ENCODE assay signal across 11 cellular contexts in the genomic region with DNA sequence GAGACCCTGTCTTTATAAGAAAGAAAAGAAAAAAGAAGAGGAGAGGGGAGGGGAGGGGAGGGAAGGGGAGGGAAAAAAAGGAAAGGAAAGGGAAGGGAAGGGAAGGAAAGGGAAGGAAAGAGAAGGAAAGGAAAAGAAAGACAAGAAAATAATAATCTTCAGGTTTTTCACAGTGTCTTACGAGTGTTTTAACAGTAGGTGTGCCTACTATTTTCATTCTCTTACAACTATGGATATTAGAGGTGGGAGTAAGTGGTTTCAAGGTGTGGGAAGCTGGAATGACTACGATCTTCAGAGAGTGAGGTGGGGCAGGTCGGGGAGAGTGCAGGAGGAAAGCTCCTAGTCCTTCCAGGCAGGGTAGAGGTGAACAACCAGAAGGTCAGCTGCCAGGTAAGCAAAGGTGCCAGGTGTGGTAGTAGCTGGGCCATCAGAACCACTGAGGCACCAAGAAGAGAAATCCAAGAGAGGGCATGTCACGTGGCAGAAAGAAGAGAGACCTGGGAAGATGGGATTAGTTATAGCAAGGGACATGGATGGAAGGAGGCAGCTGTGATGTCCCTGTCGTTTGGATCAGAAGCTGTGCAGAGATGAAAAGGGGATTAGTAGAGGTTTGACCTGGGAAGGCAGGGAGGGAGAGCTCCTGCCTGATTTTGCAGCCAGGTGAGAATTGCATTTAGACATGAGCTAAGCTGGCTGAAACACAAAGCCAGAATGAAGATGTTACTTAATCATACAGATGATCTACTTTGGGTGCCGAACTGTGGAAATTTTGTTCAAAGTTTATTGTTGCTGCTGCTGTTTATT.
"Had no signal": no experiment of that assay in that cellular context is flagged by ENCODE, and none has a peak within 500 bp of the region (broad histone marks: within the 10 kb centered on the region; RNA-seq: fewer than 3 reads in every experiment).

No MANE protein-coding gene starts in this region.

- H3K4me3 ChIP-seq: tibial nerve had no signal

- H3K27ac Mint-ChIP-seq: activated naive CD8-positive, alpha-beta T cell; endodermal cell; natural killer cell treated with Interleukin-12 subunit alpha and Interleukin-12 subunit beta and Interleukin-15 and Interleukin-18, amount 100 ng/mL, for 72 hours had no signal

- ATAC-seq: natural killer cell treated with Interleukin-12 subunit alpha and Interleukin-12 subunit beta and Interleukin-15 and Interleukin-18, amount 100 ng/mL, for 72 hours had no signal

- H3K27me3 ChIP-seq: tibial nerve had no signal

- H3K4me1 Mint-ChIP-seq: endodermal cell had no signal

- H3K27me3 Mint-ChIP-seq: activated naive CD8-positive, alpha-beta T cell; brain; natural killer cell treated with Interleukin-12 subunit alpha and Interleukin-12 subunit beta and Interleukin-15 and Interleukin-18, amount 100 ng/mL, for 72 hours had no signal

- H3K4me3 Mint-ChIP-seq: activated naive CD8-positive, alpha-beta T cell; brain; endodermal cell; natural killer cell treated with Interleukin-12 subunit alpha and Interleukin-12 subunit beta and Interleukin-15 and Interleukin-18, amount 100 ng/mL, for 72 hours had no signal

- H3K9me3 Mint-ChIP-seq: endodermal cell; natural killer cell treated with Interleukin-12 subunit alpha and Interleukin-12 subunit beta and Interleukin-15 and Interleukin-18, amount 100 ng/mL, for 72 hours had no signal

- H3K27ac ChIP-seq: tibial nerve had no signal

- H3K36me3 Mint-ChIP-seq: natural killer cell treated with Interleukin-12 subunit alpha and Interleukin-12 subunit beta and Interleukin-15 and Interleukin-18, amount 100 ng/mL, for 72 hours had no signal

- H3K9me3 ChIP-seq: tibial nerve had no signal

- DNase-seq: cerebellar nuclear complex; dermis blood vessel endothelial cell; endodermal cell; kidney glomerular epithelial cell; occipital lobe; stimulated activated CD4-positive, alpha-beta T cell treated with anti-CD3 and anti-CD28 coated beads, Interleukin-15, amount 100 ng/mL, for 24 hours; stimulated activated CD4-positive, alpha-beta T cell treated with anti-CD3 and anti-CD28 coated beads, Interleukin-4, amount 100 ng/mL, for 24 hours had no signal

- H3K4me1 ChIP-seq: tibial nerve had no signal
